Comparison of ENCODE assay signal across 10 cellular contexts in the genomic region with DNA sequence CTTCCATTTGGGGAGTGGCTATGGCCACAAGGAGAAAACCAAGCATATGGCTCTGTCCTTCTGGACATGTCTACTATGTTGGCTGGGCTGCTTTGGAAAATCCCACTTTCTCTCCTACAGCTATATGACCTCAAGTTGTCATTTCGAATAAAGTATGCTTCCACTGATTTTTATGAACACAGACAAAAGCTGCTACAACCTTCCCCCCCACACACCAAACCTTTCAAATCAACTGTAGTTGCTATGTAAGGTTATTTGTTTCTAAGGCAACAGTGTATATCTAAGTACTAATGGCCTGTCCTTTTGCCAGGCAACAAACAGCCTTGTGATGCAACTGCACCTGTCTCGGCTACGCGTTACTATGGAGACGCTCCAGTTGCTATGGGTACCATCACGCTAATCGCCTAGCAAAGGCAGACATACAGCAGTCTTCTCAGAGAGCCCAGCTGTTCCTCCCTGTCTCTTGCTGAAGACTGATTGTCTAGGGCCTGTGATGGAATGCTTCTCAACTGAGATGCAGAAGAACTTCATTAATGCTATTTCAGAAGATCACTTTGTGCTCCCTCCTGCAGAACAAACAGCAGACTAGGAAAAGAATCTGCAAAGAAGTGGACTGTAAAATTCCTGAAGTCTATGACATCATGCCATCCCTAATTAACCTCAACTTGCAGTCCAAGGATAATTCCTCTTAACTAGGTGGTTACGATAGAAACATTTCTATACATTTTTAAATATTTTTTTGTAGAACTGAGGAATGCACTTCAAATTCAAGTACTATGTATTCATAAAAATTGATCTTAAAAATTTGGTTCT.
DNase-seq lines count a peak whose midpoint lies in the region; ATAC-seq and TF ChIP-seq lines count a peak whose summit lies in the region.
"Had no signal": no experiment of that assay in that cellular context is flagged by ENCODE, and none has a peak within 500 bp of the region (broad histone marks: within the 10 kb centered on the region; RNA-seq: fewer than 3 reads in every experiment).

No MANE protein-coding gene starts in this region.

- H3K36me3 ChIP-seq in mesenchymal stem cell (ENCODE audit: control insufficient read depth in 1 of 2, insufficient read depth in 2 of 2, low read depth in 1 of 2, low read length in 2 of 2) (peaks cover 19 to 20% of the 10 kb centered on the region in 2 experiments), esophagus squamous epithelium (peaks cover 0 to 53% (median 4%) of the 10 kb centered on the region in 3 donors)

- H3K9me3 ChIP-seq in mesenchymal stem cell (ENCODE audit: control insufficient read depth, low read length) (no peaks in the 10 kb centered on the region), esophagus squamous epithelium (no peaks in the 10 kb centered on the region)
- H3K9me3 ChIP-seq: neutrophil had no signal

- DNase-seq in COR-L47 (lab: John Stamatoyannopoulos, UW) (peak; percentile 97), NCI-H1694 treated with DMSO at 0.1 percent for 48 hours (lab: John Stamatoyannopoulos, UW) (peak; percentile 99), astrocyte of the cerebellum (ENCODE audit: low read depth) (peak; percentile 28), mesenchymal stem cell (peak; percentile 76), NOMO-1 (lab: John Stamatoyannopoulos, UW; ENCODE audit: unreplicated experiment in 2 of 2) (no peak), esophagus squamous epithelium (lab: John Stamatoyannopoulos, UW) (no peak)
- DNase-seq in activated effector memory CD4-positive, alpha-beta T cell treated with anti-CD3 and anti-CD28 coated beads, Interleukin-2, amount 50 U/mL, for 16 hours, result no peak
- DNase-seq: EL had no signal

- no peaks in the 10 kb centered on the region for H3K27me3 ChIP-seq in mesenchymal stem cell (ENCODE audit: control insufficient read depth in 1 of 2, insufficient read depth in 1 of 2, low read length in 2 of 2)
- H3K27me3 ChIP-seq in esophagus squamous epithelium, result no peaks in the 10 kb centered on the region
- H3K27me3 ChIP-seq: neutrophil had no signal

- ATAC-seq in HG03460 (IDR thresholded peaks at IDR 0.05; ENCODE audit: unreplicated experiment), result no peak

- H3K79me1 ChIP-seq in mesenchymal stem cell (replicated peaks; ENCODE audit: low read length, poor library complexity, severe bottlenecking), result peaks cover 32% of the 10 kb centered on the region

- H2BK120ac ChIP-seq in mesenchymal stem cell (ENCODE audit: low read depth, low read length), result no peak overlapping the region

- no peak overlapping the region for H3K27ac ChIP-seq in mesenchymal stem cell (ENCODE audit: low read length, poor library complexity, severe bottlenecking)
- peak overlapping the region in 1 of 4 donors; percentile 1 for H3K27ac ChIP-seq in esophagus squamous epithelium
- H3K27ac ChIP-seq: neutrophil had no signal

- no peak overlapping the region for H2AFZ ChIP-seq in mesenchymal stem cell (ENCODE audit: low read depth, low read length)

- no peak overlapping the region for H2BK15ac ChIP-seq in mesenchymal stem cell (ENCODE audit: low read depth, poor library complexity, severe bottlenecking)

- H3K4ac ChIP-seq in mesenchymal stem cell (ENCODE audit: low read depth in 1 of 2, low read length in 2 of 2), result no peak overlapping the region

- H3K4me1 ChIP-seq in mesenchymal stem cell (ENCODE audit: control insufficient read depth, insufficient read depth, low read depth, low read length) (peaks cover 3% of the 10 kb centered on the region), esophagus squamous epithelium (peaks cover 15 to 59% (median 24%) of the 10 kb centered on the region in 3 donors)

- H3K4me3 ChIP-seq in astrocyte of the cerebellum (ENCODE audit: low read depth, low read length) (no peak overlapping the region), mesenchymal stem cell (ENCODE audit: insufficient read depth in 1 of 2, low read depth in 1 of 2, low read length in 2 of 2) (peak overlapping the region in 1 of 2 experiments; percentile 8), esophagus squamous epithelium (no peak overlapping the region)

- in situ Hi-C loops in astrocyte of the cerebellum (cut with HindIII; ENCODE audit: low sequenced_read_pairs), result no loop called here

- peak overlapping the region; percentile 21 for H3K9ac ChIP-seq in mesenchymal stem cell (ENCODE audit: low read length)

- TF ChIP-seq POLR2A in esophagus squamous epithelium (IDR thresholded peaks at IDR 0.05), result no peak

- no peak overlapping the region for H3K4me2 ChIP-seq in mesenchymal stem cell (ENCODE audit: low read length, poor library complexity, severe bottlenecking)

- no peak overlapping the region for H4K91ac ChIP-seq in mesenchymal stem cell (ENCODE audit: low read length)

- no peak overlapping the region for H2BK5ac ChIP-seq in mesenchymal stem cell (ENCODE audit: low read depth, low read length, poor library complexity, severe bottlenecking)

- H2BK12ac ChIP-seq in mesenchymal stem cell (ENCODE audit: low read length in 2 of 2), result no peak overlapping the region

- WGBS in mesenchymal stem cell, result 95% methylated on average over 7 of the region's 8 CpGs
- 80 to 84% methylated on average over 7 to 8 of the region's 8 CpGs for WGBS in esophagus squamous epithelium, 2 donors

- intact Hi-C loops in esophagus squamous epithelium (cut with DNase I), result no loop called here

- no peak overlapping the region for H3K23ac ChIP-seq in mesenchymal stem cell (ENCODE audit: low read length in 2 of 2)

- no peak overlapping the region for H2AK5ac ChIP-seq in mesenchymal stem cell (ENCODE audit: low read length, severe bottlenecking)

- peak overlapping the region in 1 of 2 experiments; percentile 5 for H3K14ac ChIP-seq in mesenchymal stem cell (ENCODE audit: low read length in 2 of 2)

- peak overlapping the region; percentile 6 to 21 for H3K18ac ChIP-seq in mesenchymal stem cell (ENCODE audit: low read depth in 1 of 2, low read length in 2 of 2)

- H4K8ac ChIP-seq in mesenchymal stem cell (ENCODE audit: low read length), result no peak overlapping the region

- no peak for TF ChIP-seq CTCF in astrocyte of the cerebellum (IDR thresholded peaks at IDR 0.05; ENCODE audit: low read depth, low read length, missing control alignments)
- TF ChIP-seq CTCF in esophagus squamous epithelium (IDR thresholded peaks at IDR 0.05), result no peak

Comparison
In these comparisons a context has a peak if more than half of its experiments do, and no peak if none do; other contexts are left out.
1. DNase-seq: peak in COR-L47 (single experiment), NCI-H1694 treated with DMSO at 0.1 percent for 48 hours (single experiment), astrocyte of the cerebellum (single experiment) and mesenchymal stem cell (single experiment); none in NOMO-1 (0 of 2), activated effector memory CD4-positive, alpha-beta T cell treated with anti-CD3 and anti-CD28 coated beads, Interleukin-2, amount 50 U/mL, for 16 hours (single experiment) and esophagus squamous epithelium (single experiment).